ENCODE assay signal across 20 cellular contexts in the genomic region with DNA sequence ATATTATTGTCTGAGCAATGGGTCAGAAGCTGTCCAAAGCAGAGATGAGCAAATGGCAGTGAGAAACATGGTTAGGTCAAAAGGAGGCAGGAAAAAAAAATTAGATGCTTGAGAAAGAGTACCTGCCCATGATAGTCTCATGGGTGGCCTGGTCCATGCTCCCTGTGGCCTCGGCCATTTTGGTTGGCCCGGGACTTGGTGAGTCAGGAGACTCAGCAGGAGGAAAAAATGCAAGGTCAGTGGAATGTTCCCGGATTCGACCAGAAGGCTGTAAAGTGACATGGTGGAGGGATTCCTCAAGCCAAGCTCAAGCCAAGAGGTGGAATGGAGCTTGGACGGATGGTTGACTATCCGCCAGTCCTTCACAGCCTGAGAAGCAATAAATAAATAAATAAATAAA.
DNase-seq lines count a peak whose midpoint lies in the region; TF ChIP-seq lines count a peak whose summit lies in the region.
"Had no signal": no experiment of that assay in that cellular context is flagged by ENCODE, and none has a peak within 500 bp of the region (broad histone marks: within the 10 kb centered on the region; RNA-seq: fewer than 3 reads in every experiment).

No MANE protein-coding gene starts in this region.

- H3K27ac ChIP-seq in mesendoderm (ENCODE audit: low read depth, low read length): no peak overlapping the region
- H3K27ac ChIP-seq in WERI-Rb-1: no peak overlapping the region
- H3K27ac ChIP-seq: RWPE1, SK-N-MC had no signal

- H4K5ac ChIP-seq in mesendoderm (ENCODE audit: low read length): no peak overlapping the region

- H3K4me3 ChIP-seq in mesendoderm (ENCODE audit: low read length): no peak overlapping the region
- no peak overlapping the region for H3K4me3 ChIP-seq in WERI-Rb-1 (ENCODE audit: low read depth, low read length)
- H3K4me3 ChIP-seq: SK-N-MC had no signal

- no peak overlapping the region for H2BK120ac ChIP-seq in mesendoderm (ENCODE audit: low read depth, low read length)

- H3K4me1 ChIP-seq in mesendoderm (ENCODE audit: control insufficient read depth, low read depth, low read length): no peaks in the 10 kb centered on the region

- no peak overlapping the region for H3K18ac ChIP-seq in mesendoderm (ENCODE audit: low read length)

- H3K4ac ChIP-seq in mesendoderm (ENCODE audit: low read depth, low read length): no peak overlapping the region

- no peak overlapping the region for H3K23ac ChIP-seq in mesendoderm (ENCODE audit: low read length)

- H3K79me2 ChIP-seq in mesendoderm (ENCODE audit: control insufficient read depth, insufficient read depth, low read length): no peaks in the 10 kb centered on the region

- H3K9me3 ChIP-seq in WERI-Rb-1 (ENCODE audit: severe bottlenecking): no peaks in the 10 kb centered on the region

- no CpG with 5 or more reads among the region's 6 CpGs for WGBS in mesendoderm (ENCODE audit: extremely low coverage, insufficient coverage, low lambda C conversion rate)

- no peak overlapping the region for H2AK5ac ChIP-seq in mesendoderm (ENCODE audit: low read length)

- no peak for TF ChIP-seq CTCF in WERI-Rb-1 (IDR thresholded peaks at IDR 0.05; ENCODE audit: low read depth, low read length)

- H3K27me3 ChIP-seq in mesendoderm (ENCODE audit: insufficient read depth, low read length, poor library complexity) (no peaks in the 10 kb centered on the region), WERI-Rb-1 (ENCODE audit: insufficient read depth, low read depth, severe bottlenecking) (no peaks in the 10 kb centered on the region)

- H3K56ac ChIP-seq in mesendoderm (ENCODE audit: low read length): no peak overlapping the region

- H3K4me2 ChIP-seq in mesendoderm (ENCODE audit: low read length): no peak overlapping the region

- H4K8ac ChIP-seq in mesendoderm (ENCODE audit: low read depth, low read length): no peak overlapping the region

- H3K79me1 ChIP-seq in mesendoderm (ENCODE audit: low read length): no peaks in the 10 kb centered on the region

- H3K9ac ChIP-seq in mesendoderm (ENCODE audit: low read length): no peak overlapping the region

- H2BK5ac ChIP-seq in mesendoderm (ENCODE audit: low read length): no peak overlapping the region

- H2BK15ac ChIP-seq in mesendoderm (replicated peaks; ENCODE audit: low read depth): no peak overlapping the region

- H3K36me3 ChIP-seq in mesendoderm (ENCODE audit: control insufficient read depth, insufficient read depth, low read length) (no peaks in the 10 kb centered on the region), WERI-Rb-1 (no peaks in the 10 kb centered on the region)

- DNase-seq in A172 (ENCODE audit: low spot score) (peak; percentile 34), EH (ENCODE audit: low read depth) (peak; percentile 30), RPMI7951 (ENCODE audit: low read depth) (peak; percentile 49), mesendoderm (peak; percentile 41), WERI-Rb-1 (no peak), MV-4-11 (lab: John Stamatoyannopoulos, UW) (no peak), NCI-H345 (lab: John Stamatoyannopoulos, UW) (no peak)
- DNase-seq: C1 segment of cervical spinal cord; CD4-positive, alpha-beta memory T cell; COR-L47; DMS53; EL; GF-D8; GOT3; Kasumi-1; NCI-H2029; NCI-H526 treated with DMSO at 0.1 percent for 48 hours; SHP77 had no signal

Comparison
In these comparisons a context has a peak if more than half of its experiments do, and no peak if none do; other contexts are left out.
1. DNase-seq: peak in A172 (single experiment), EH (single experiment), RPMI7951 (single experiment) and mesendoderm (single experiment); none in WERI-Rb-1 (single experiment), MV-4-11 (single experiment) and NCI-H345 (single experiment).